ENCODE assay signal across 9 cellular contexts in the genomic region with DNA sequence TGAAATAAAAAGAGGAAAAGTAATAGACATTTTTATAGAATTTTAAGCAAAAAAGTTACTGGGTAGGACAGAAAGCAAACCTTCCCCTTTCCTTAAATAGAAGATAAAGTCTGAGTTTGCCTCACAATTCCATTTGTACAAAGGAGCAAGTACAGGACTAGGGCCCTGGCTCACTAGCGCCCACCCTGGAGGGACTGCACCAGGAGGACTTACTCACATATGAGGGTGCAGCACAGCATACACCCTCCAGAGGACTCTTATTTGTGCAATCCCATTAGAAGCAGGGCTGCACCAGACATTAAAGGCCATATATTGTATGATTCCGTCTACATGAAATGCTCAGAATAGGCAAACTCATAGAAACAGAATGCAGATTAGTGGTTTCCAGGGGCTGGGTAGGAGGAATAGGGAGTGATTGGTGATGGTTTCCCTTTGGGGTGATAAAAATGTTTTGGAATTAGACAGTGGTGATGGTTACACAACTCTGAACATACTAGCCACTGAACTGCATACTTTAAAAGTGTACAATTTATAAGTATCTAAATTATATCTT. TPM values are rescaled to one million over a fixed set of nuclear protein-coding genes. Genes with fewer than 3 reads are reported as not detected.
DNase-seq lines count a peak whose midpoint lies in the region; ATAC-seq and TF ChIP-seq lines count a peak whose summit lies in the region.
"Had no signal": no experiment of that assay in that cellular context is flagged by ENCODE, and none has a peak within 500 bp of the region (broad histone marks: within the 10 kb centered on the region; RNA-seq: fewer than 3 reads in every experiment).

No MANE protein-coding gene starts in this region.

- CTCF ChIA-PET in T-cell (lab: Charles Lee), result no interaction called here

- ATAC-seq in CD4-positive, CD25-positive, alpha-beta regulatory T cell (ENCODE audit: low read depth in 2 of 2), result no peak
- ATAC-seq in T-cell (replicated peaks in 1 of 4) (no peak), HG03045 (IDR thresholded peaks at IDR 0.05; ENCODE audit: unreplicated experiment) (no peak), esophagus mucosa (no peak)

- no peaks in the 10 kb centered on the region for H3K27me3 Mint-ChIP-seq in CD4-positive, CD25-positive, alpha-beta regulatory T cell
- H3K27me3 Mint-ChIP-seq in T-cell, result no peaks in the 10 kb centered on the region
- H3K27me3 Mint-ChIP-seq: naive B cell had no signal

- peak in 1 of 3 donors; percentile 51 for DNase-seq in CD4-positive, CD25-positive, alpha-beta regulatory T cell
- DNase-seq in GM13976 (ENCODE audit: low spot score) (no peak), T-cell (peak in 7 of 34 experiments; percentile 6 to 30 (median 11)), fibroblast of pulmonary artery (ENCODE audit: low read depth) (peak; percentile 7), NCI-H2107 (lab: John Stamatoyannopoulos, UW) (no peak), NCI-H1436 treated with DMSO at 0.1 percent for 48 hours (lab: John Stamatoyannopoulos, UW) (no peak)
- DNase-seq: naive B cell had no signal

- peaks cover 42 to 81% (median 69%) of the 10 kb centered on the region in 4 donors for H3K4me1 Mint-ChIP-seq in CD4-positive, CD25-positive, alpha-beta regulatory T cell
- peaks cover 74 to 83% (median 77%) of the 10 kb centered on the region in 3 donors for H3K4me1 Mint-ChIP-seq in T-cell

- no peaks in the 10 kb centered on the region for H3K9me3 Mint-ChIP-seq in CD4-positive, CD25-positive, alpha-beta regulatory T cell
- H3K9me3 Mint-ChIP-seq in T-cell, result no peaks in the 10 kb centered on the region
- H3K9me3 Mint-ChIP-seq: naive B cell had no signal

- peak overlapping the region in 3 of 4 donors; percentile 45 to 76 (median 58) for H3K4me3 Mint-ChIP-seq in CD4-positive, CD25-positive, alpha-beta regulatory T cell
- H3K4me3 Mint-ChIP-seq in T-cell, result peak overlapping the region in 1 of 3 donors; percentile 18

- no peak overlapping the region for H3K27ac ChIP-seq in CD4-positive, CD25-positive, alpha-beta regulatory T cell (ENCODE audit: insufficient read depth, low read length, poor library complexity, severe bottlenecking)

- H3K4me3 ChIP-seq in CD4-positive, CD25-positive, alpha-beta regulatory T cell (ENCODE audit: low read depth, low read length), result no peak overlapping the region
- no peak overlapping the region for H3K4me3 ChIP-seq in fibroblast of pulmonary artery (replicated peaks; ENCODE audit: low read depth, low read length)

- peak overlapping the region in 2 of 3 donors; percentile 0 to 71 for H3K27ac Mint-ChIP-seq in CD4-positive, CD25-positive, alpha-beta regulatory T cell
- H3K27ac Mint-ChIP-seq in T-cell, result peak overlapping the region; percentile 13 to 16

- H3K9me3 ChIP-seq in CD4-positive, CD25-positive, alpha-beta regulatory T cell (ENCODE audit: control insufficient read depth in 2 of 2, low read length in 2 of 2), result no peaks in the 10 kb centered on the region

- peaks cover 62% of the 10 kb centered on the region for H3K4me1 ChIP-seq in CD4-positive, CD25-positive, alpha-beta regulatory T cell (ENCODE audit: control insufficient read depth, insufficient read depth, low read length, poor library complexity, severe bottlenecking)

- in situ Hi-C loops in GM13976 (cut with MboI; ENCODE audit: low sequenced_read_pairs, unreplicated experiment), result no loop called here

- H3K27me3 ChIP-seq in CD4-positive, CD25-positive, alpha-beta regulatory T cell (ENCODE audit: control insufficient read depth, insufficient read depth, low read length), result no peaks in the 10 kb centered on the region

- peaks cover 35% of the 10 kb centered on the region for H3K36me3 Mint-ChIP-seq in CD4-positive, CD25-positive, alpha-beta regulatory T cell
- peaks cover 44% of the 10 kb centered on the region for H3K36me3 Mint-ChIP-seq in T-cell

- H3K36me3 ChIP-seq in CD4-positive, CD25-positive, alpha-beta regulatory T cell (ENCODE audit: control insufficient read depth, insufficient read depth, low read length), result peaks cover 12% of the 10 kb centered on the region

- TF ChIP-seq CTCF in GM13976 (IDR thresholded peaks at IDR 0.05; ENCODE audit: borderline replicate concordance, control extremely low read depth, extremely low read depth, insufficient read depth, missing control alignments) (peak; percentile 10), fibroblast of pulmonary artery (IDR thresholded peaks at IDR 0.05; ENCODE audit: low read length, missing control alignments) (peak; percentile 5)

- POLR2A ChIA-PET in T-cell (lab: Charles Lee), result no interaction called here

RNA-seq across cellular contexts. Expression of gene REEP5, which starts 4.5 kb away (rescaled TPM):
- 45.6 TPM for total RNA-seq in CD4-positive, CD25-positive, alpha-beta regulatory T cell
- 100 to 1,000 TPM in 1 of 4 donors, 10 to 100 TPM in 3; 76.7 to 170 (median 83.7) TPM for polyA plus RNA-seq in CD4-positive, CD25-positive, alpha-beta regulatory T cell
- total RNA-seq in T-cell (10 to 100 TPM; 23.0 to 71.1 (median 53.2) TPM), esophagus mucosa (52.0 TPM)

RNA-seq across cellular contexts. Expression of gene SRP19, which starts 56.4 kb away (rescaled TPM):
- 41.0 TPM for total RNA-seq in CD4-positive, CD25-positive, alpha-beta regulatory T cell
- 100 to 1,000 TPM; 171 to 215 (median 181) TPM for polyA plus RNA-seq in CD4-positive, CD25-positive, alpha-beta regulatory T cell
- total RNA-seq in T-cell, result 10 to 100 TPM; 34.6 to 44.9 (median 40.4) TPM
- total RNA-seq in esophagus mucosa, result 29.7 TPM

RNA-seq across cellular contexts. Expression of gene DCP2, which starts 59.1 kb away (rescaled TPM):
- 149 TPM for total RNA-seq in CD4-positive, CD25-positive, alpha-beta regulatory T cell
- 10 to 100 TPM; 60.7 to 96.4 (median 66.9) TPM for polyA plus RNA-seq in CD4-positive, CD25-positive, alpha-beta regulatory T cell
- total RNA-seq in T-cell (10 to 100 TPM; 68.6 to 88.5 (median 71.9) TPM), esophagus mucosa (19.0 TPM)
